In the genomic region with DNA sequence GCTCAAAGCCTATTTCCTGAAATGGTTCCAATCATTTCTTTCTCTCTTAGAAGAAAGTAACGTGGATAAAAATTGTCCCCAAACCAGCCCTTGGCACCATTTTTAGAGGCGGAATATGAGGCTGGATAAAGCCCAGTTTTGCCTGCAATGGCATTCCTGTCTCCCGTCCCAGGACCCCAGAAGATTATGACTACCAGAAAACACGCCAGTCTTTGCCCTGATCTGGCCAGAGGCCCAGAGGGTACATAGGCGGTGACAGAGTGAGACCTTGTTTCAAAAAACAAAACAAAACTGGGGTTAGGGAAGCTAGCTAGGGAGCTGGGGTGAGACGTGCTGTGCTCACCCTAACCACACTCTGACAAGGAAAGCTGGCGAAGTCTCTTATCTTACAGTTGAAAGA, we compare ENCODE assay signal across 25 cellular contexts. TPM values are rescaled to one million over a fixed set of nuclear protein-coding genes. Genes with fewer than 3 reads are reported as not detected.
"Had no signal": no experiment of that assay in that cellular context is flagged by ENCODE, and none has a peak within 500 bp of the region (broad histone marks: within the 10 kb centered on the region; RNA-seq: fewer than 3 reads in every experiment).

TSS of gene AADACL4 (plus strand) at position 301 of the 400 bp plus-strand sequence. CDS start 462 bp downstream, outside the sequence.

- H3K4me3 ChIP-seq: MG63, SJSA1 had no signal

- H3K4me2 ChIP-seq: SK-N-SH had no signal

- H3K4me1 Mint-ChIP-seq: T-cell had no signal

- H3K27me3 ChIP-seq: MG63, SJSA1 had no signal

- H3K9me3 ChIP-seq: SJSA1, SK-N-SH had no signal

- H3K4me1 ChIP-seq: SJSA1 had no signal

- H3K9ac ChIP-seq: SK-N-SH had no signal

- ATAC-seq: T-cell had no signal

- H3K27ac Mint-ChIP-seq: T-cell had no signal

- H3K27ac ChIP-seq: SJSA1 had no signal

- H3K36me3 ChIP-seq: MG63, SJSA1 had no signal

- H3K4me3 Mint-ChIP-seq: T-cell had no signal

- FAIRE-seq: RCC 7860 had no signal

- DNase-seq: Karpas-422, KG1, MG63, NCI-H1092, NCI-H1105 treated with DMSO at 0.1 percent for 48 hours, NCI-H1436, NCI-H187, NCI-H2029, NCI-H2081 treated with DMSO at 0.1 percent for 48 hours, NCI-H2171, NCI-H226, NCI-H446, NCI-H510A, NCI-H524 treated with DMSO at 0.1 percent for 48 hours, NCI-H69, NCI-H774, Right ventricle myocardium superior, RPMI8226, SIG-M5, SK-N-SH, SW 1271, T-cell had no signal

RNA-seq across cellular contexts. Expression of gene AADACL4, which starts in this region (rescaled TPM):
- total RNA-seq: HT-29, Right ventricle myocardium superior, SJSA1, T-cell had no signal
